19 cellular contexts compared by ENCODE assay signal in genomic region chr1:201925301-201925567, GRCh38. TPM values are rescaled to one million over a fixed set of nuclear protein-coding genes. Genes with fewer than 3 reads are reported as not detected.
DNase-seq lines count a peak whose midpoint lies in the region; ATAC-seq and TF ChIP-seq lines count a peak whose summit lies in the region.
"Had no signal": no experiment of that assay in that cellular context is flagged by ENCODE, and none has a peak within 500 bp of the region (broad histone marks: within the 10 kb centered on the region; RNA-seq: fewer than 3 reads in every experiment).

No MANE protein-coding gene starts in this region.

- TF ChIP-seq CTCF in ascending aorta (IDR thresholded peaks at IDR 0.05) (no peak), type B pancreatic cell (conservative IDR thresholded peaks at IDR 0.05) (no peak)

- H3K4me1 Mint-ChIP-seq in type B pancreatic cell (ENCODE audit: unreplicated experiment) = peaks cover 10% of the 10 kb centered on the region
- H3K4me1 Mint-ChIP-seq: CD14-positive monocyte had no signal

- intact Hi-C loops in ascending aorta (cut with DNase I) = no loop called here

- H3K4me3 Mint-ChIP-seq in type B pancreatic cell = no peak overlapping the region
- H3K4me3 Mint-ChIP-seq: CD14-positive monocyte had no signal

- H3K27me3 ChIP-seq in ascending aorta (no peaks in the 10 kb centered on the region), muscle layer of colon (ENCODE audit: control insufficient read depth in 1 of 2, insufficient read depth in 2 of 2, low read length in 2 of 2) (no peaks in the 10 kb centered on the region)

- H3K9ac ChIP-seq in muscle layer of colon (ENCODE audit: low read length) = no peak overlapping the region

- H3K27ac ChIP-seq in ascending aorta (peak overlapping the region; percentile 81 to 94), muscle layer of colon (ENCODE audit: low read depth, low read length) (peak overlapping the region; percentile 54)

- peaks cover 51 to 85% of the 10 kb centered on the region in 2 donors for H3K36me3 ChIP-seq in ascending aorta
- H3K36me3 ChIP-seq in muscle layer of colon (ENCODE audit: insufficient read depth, low read length) = peaks cover 26% of the 10 kb centered on the region

- H3K4me3 ChIP-seq in ascending aorta = no peak overlapping the region
- H3K4me3 ChIP-seq in muscle layer of colon (ENCODE audit: low read depth in 1 of 2, low read length in 2 of 2) = no peak overlapping the region

- no peaks in the 10 kb centered on the region for H3K27me3 Mint-ChIP-seq in type B pancreatic cell

- H3K9me3 Mint-ChIP-seq in type B pancreatic cell = no peaks in the 10 kb centered on the region
- H3K9me3 Mint-ChIP-seq in activated naive CD4-positive, alpha-beta T cell treated with anti-CD3 and anti-CD28 coated beads, Interleukin-2, amount 50 U/mL, for 72 hours = no peaks in the 10 kb centered on the region

- H3K4me1 ChIP-seq in ascending aorta = peaks cover 14 to 72% of the 10 kb centered on the region in 2 donors
- peaks cover 55% of the 10 kb centered on the region for H3K4me1 ChIP-seq in muscle layer of colon (ENCODE audit: insufficient read depth, low read length)

- H3K36me3 Mint-ChIP-seq in type B pancreatic cell = no peaks in the 10 kb centered on the region
- no peaks in the 10 kb centered on the region for H3K36me3 Mint-ChIP-seq in activated naive CD4-positive, alpha-beta T cell treated with anti-CD3 and anti-CD28 coated beads, Interleukin-2, amount 50 U/mL, for 72 hours
- H3K36me3 Mint-ChIP-seq: CD14-positive monocyte had no signal

- no peak for ATAC-seq in HG02678 (IDR thresholded peaks at IDR 0.05; ENCODE audit: unreplicated experiment)
- ATAC-seq in activated naive CD4-positive, alpha-beta T cell treated with anti-CD3 and anti-CD28 coated beads, Interleukin-2, amount 50 U/mL, for 72 hours = no peak

- peak overlapping the region; percentile 60 for H3K27ac Mint-ChIP-seq in type B pancreatic cell
- H3K27ac Mint-ChIP-seq in activated naive CD4-positive, alpha-beta T cell treated with anti-CD3 and anti-CD28 coated beads, Interleukin-2, amount 50 U/mL, for 72 hours = no peak overlapping the region

- H3K9me3 ChIP-seq in ascending aorta (no peaks in the 10 kb centered on the region), muscle layer of colon (ENCODE audit: low read length) (no peaks in the 10 kb centered on the region)

- DNase-seq in NCI-H2171 treated with DMSO at 0.1 percent for 48 hours (lab: John Stamatoyannopoulos, UW) (peak; percentile 44), ascending aorta (ENCODE audit: low spot score in 2 of 2) (no peak), type B pancreatic cell (ENCODE audit: extremely low spot score, unreplicated experiment) (no peak), activated T-cell treated with anti-CD3 and anti-CD28 coated beads for 4 hours (no peak)
- DNase-seq in activated naive CD4-positive, alpha-beta T cell treated with anti-CD3 and anti-CD28 coated beads, Interleukin-2, amount 50 U/mL, for 72 hours (ENCODE audit: low spot score in 2 of 2) = no peak
- no peak for DNase-seq in stimulated activated CD8-positive, alpha-beta memory T cell treated with anti-CD3 and anti-CD28 coated beads, Interleukin-4, amount 100 ng/mL, for 48 hours
- DNase-seq: COR-L47; DMS53; HCEC 1CT; KG1; NCI-H1436 treated with DMSO at 0.1 percent for 48 hours; NCI-H2081; NCI-H526; NK-92 treated with Interleukin-12 subunit alpha and Interleukin-12 subunit beta, amount 100 ng/mL, for 24 hours; SIG-M5 had no signal

RNA-seq across cellular contexts. Expression of gene LMOD1, which starts 21.1 kb away (rescaled TPM):
- total RNA-seq in ascending aorta = 316 TPM
- total RNA-seq in type B pancreatic cell (ENCODE audit: low replicate concordance) = 0.52 and 3.7 TPM in 2 replicates
- not detected for total RNA-seq in activated naive CD4-positive, alpha-beta T cell treated with anti-CD3 and anti-CD28 coated beads, Interleukin-2, amount 50 U/mL, for 72 hours
- total RNA-seq: OCI-LY7 had no signal

RNA-seq across cellular contexts. Expression of gene TIMM17A, which starts 30.1 kb away (rescaled TPM):
- 7.9 TPM for total RNA-seq in ascending aorta
- 50.2 and 53.0 TPM in 2 replicates for total RNA-seq in type B pancreatic cell (ENCODE audit: low replicate concordance)
- 10 to 100 TPM; 64.3 to 89.0 TPM for total RNA-seq in activated naive CD4-positive, alpha-beta T cell treated with anti-CD3 and anti-CD28 coated beads, Interleukin-2, amount 50 U/mL, for 72 hours

RNA-seq across cellular contexts. Expression of gene SHISA4, which starts 36.5 kb away (rescaled TPM):
- total RNA-seq in ascending aorta = 62.5 TPM
- total RNA-seq in type B pancreatic cell (ENCODE audit: low replicate concordance) = 1.4 and 5.0 TPM in 2 replicates
- under 1 TPM; 0.27 to 0.34 TPM for total RNA-seq in activated naive CD4-positive, alpha-beta T cell treated with anti-CD3 and anti-CD28 coated beads, Interleukin-2, amount 50 U/mL, for 72 hours
- total RNA-seq: OCI-LY7 had no signal

RNA-seq across cellular contexts. Expression of gene RNPEP, which starts 57.2 kb away (rescaled TPM):
- total RNA-seq in ascending aorta (106 TPM), type B pancreatic cell (ENCODE audit: low replicate concordance) (57.3 and 63.9 TPM in 2 replicates)
- 10 to 100 TPM; 43.8 to 56.6 TPM for total RNA-seq in activated naive CD4-positive, alpha-beta T cell treated with anti-CD3 and anti-CD28 coated beads, Interleukin-2, amount 50 U/mL, for 72 hours

Comparison
In these comparisons a context has a peak if more than half of its experiments do, and no peak if none do; other contexts are left out.
1. RNA of gene LMOD1, which starts 21.1 kb away (total RNA-seq): 316 TPM in ascending aorta (single experiment); 0.52 to 3.7 TPM in type B pancreatic cell and not detected in activated naive CD4-positive, alpha-beta T cell treated with anti-CD3 and anti-CD28 coated beads, Interleukin-2, amount 50 U/mL, for 72 hours; every median in the first group is over 10 times any median in the second.
2. RNA of gene SHISA4, which starts 36.5 kb away (total RNA-seq): 62.5 TPM in ascending aorta (single experiment); 1.4 to 5.0 TPM in type B pancreatic cell and 0.27 to 0.34 TPM in activated naive CD4-positive, alpha-beta T cell treated with anti-CD3 and anti-CD28 coated beads, Interleukin-2, amount 50 U/mL, for 72 hours; every median in the first group is over 10 times any median in the second.